Comparison of ENCODE assay signal across 9 cellular contexts in the genomic region with DNA sequence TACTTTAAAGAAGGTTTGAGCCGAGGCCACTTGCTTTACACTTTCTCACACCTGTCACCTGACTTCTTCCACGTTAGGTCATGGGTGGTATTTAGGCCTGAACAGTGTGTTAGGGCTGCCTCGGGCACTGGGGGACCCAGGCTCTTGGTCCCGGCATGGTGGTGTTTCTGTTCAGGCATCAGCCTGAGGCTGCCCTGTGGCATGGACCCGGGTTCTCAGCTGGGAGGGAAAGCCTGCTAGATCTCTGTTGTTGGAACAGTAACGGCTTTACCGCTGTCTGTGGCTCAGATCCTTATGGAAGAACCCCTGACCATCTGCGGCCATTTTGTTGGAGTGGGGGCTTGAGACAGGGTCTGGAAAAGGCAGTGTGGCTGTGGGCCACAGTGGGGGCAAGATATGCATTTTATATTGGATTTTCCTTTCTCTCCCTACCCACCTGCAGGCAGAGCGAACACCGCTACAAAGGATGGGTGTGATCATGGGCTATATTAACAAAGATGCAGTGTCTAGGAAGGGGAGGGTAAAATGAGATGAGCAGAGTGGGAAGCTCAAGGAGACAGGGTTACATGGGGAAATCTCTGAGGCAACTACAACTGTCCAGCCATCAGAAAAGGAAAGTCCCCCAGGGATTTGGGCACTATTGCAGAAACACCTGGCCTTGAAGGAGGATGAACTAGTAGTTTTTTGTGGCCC. TPM values are rescaled to one million over a fixed set of nuclear protein-coding genes. Genes with fewer than 3 reads are reported as not detected.
DNase-seq lines count a peak whose midpoint lies in the region; ATAC-seq and TF ChIP-seq lines count a peak whose summit lies in the region.
"Had no signal": no experiment of that assay in that cellular context is flagged by ENCODE, and none has a peak within 500 bp of the region (broad histone marks: within the 10 kb centered on the region; RNA-seq: fewer than 3 reads in every experiment).

No MANE protein-coding gene starts in this region.

- POLR2A ChIA-PET in WTC11 (lab: Charles Lee) = interaction anchor here (0.6 kb wide), 1 partner anchor 464 kb away, joined by 6 read pairs; no protein-coding TSS in a partner anchor

- H3K4me3 ChIP-seq in DOHH2 (ENCODE audit: low read length) (peak overlapping the region; percentile 84), lower lobe of right lung (peak overlapping the region; percentile 47)

- H3K27me3 ChIP-seq in DOHH2 (ENCODE audit: control insufficient read depth, low read length) (no peaks in the 10 kb centered on the region), lower lobe of right lung (ENCODE audit: low read depth) (peaks cover 8% of the 10 kb centered on the region)

- no peak for ATAC-seq in WTC11
- ATAC-seq in lower lobe of right lung = no peak
- ATAC-seq in HG02642 (IDR thresholded peaks at IDR 0.05; ENCODE audit: poor library complexity, unreplicated experiment) = no peak
- no peak for ATAC-seq in HG03354 (IDR thresholded peaks at IDR 0.05; ENCODE audit: poor library complexity, severe bottlenecking, unreplicated experiment)

- TF ChIP-seq CTCF in 22Rv1 (IDR thresholded peaks at IDR 0.05) (no peak), DOHH2 (IDR thresholded peaks at IDR 0.05; ENCODE audit: low read depth, low read length, poor library complexity, severe bottlenecking) (no peak), WTC11 (IDR thresholded peaks at IDR 0.05) (no peak), lower lobe of right lung (IDR thresholded peaks at IDR 0.05) (no peak)

- H3K9me3 Mint-ChIP-seq in WTC11 = no peaks in the 10 kb centered on the region

- H3K9me2 ChIP-seq in DOHH2 (replicated peaks; ENCODE audit: control insufficient read depth, low read length) = no peaks in the 10 kb centered on the region

- H3K4me3 Mint-ChIP-seq in WTC11 = peak overlapping the region; percentile 67

- peaks cover 6% of the 10 kb centered on the region for H3K4me1 Mint-ChIP-seq in WTC11

- H3K4me1 ChIP-seq in DOHH2 (ENCODE audit: control insufficient read depth, low read length) (peaks cover 56% of the 10 kb centered on the region), lower lobe of right lung (peaks cover 11% of the 10 kb centered on the region)

- H3F3A ChIP-seq in DOHH2 (ENCODE audit: control insufficient read depth, insufficient read depth) = peaks cover 8% of the 10 kb centered on the region; the same call in 1 of the 2 replicates

- no peaks in the 10 kb centered on the region for H3K36me3 ChIP-seq in DOHH2 (ENCODE audit: control insufficient read depth, low read length)
- H3K36me3 ChIP-seq in lower lobe of right lung = no peaks in the 10 kb centered on the region

- H3K36me3 Mint-ChIP-seq in WTC11 = peaks cover 10% of the 10 kb centered on the region; the same call in 1 of the 2 replicates

- H3K9me3 ChIP-seq in DOHH2 (ENCODE audit: control insufficient read depth, insufficient read depth, low read length) (peaks cover 5% of the 10 kb centered on the region; the same call in 1 of the 2 replicates), lower lobe of right lung (no peaks in the 10 kb centered on the region)

- H3K4me2 ChIP-seq in DOHH2 (ENCODE audit: low read length) = peak overlapping the region; percentile 88

- DNase-seq in WTC11 (ENCODE audit: low spot score) = no peak
- no peak for DNase-seq in lower lobe of right lung
- no peak for DNase-seq in HuH-7 (ENCODE audit: low spot score)
- DNase-seq in kidney glomerular epithelial cell (lab: John Stamatoyannopoulos, UW) = no peak

- peaks cover 20% of the 10 kb centered on the region for H3K27me3 Mint-ChIP-seq in WTC11 (ENCODE audit: low read depth)

- CTCF ChIA-PET in WTC11 (lab: Charles Lee) = interaction anchor here (0.6 to 2.5 kb wide), 9 partner anchors 10 to 454 kb away, joined by 3 to 31 read pairs (median 11); a partner anchor contains a TSS

- H3K79me2 ChIP-seq in DOHH2 (ENCODE audit: control insufficient read depth, low read length) = no peaks in the 10 kb centered on the region

- peak overlapping the region; percentile 54 for H3K27ac ChIP-seq in 22Rv1
- peak overlapping the region; percentile 51 for H3K27ac ChIP-seq in DOHH2 (ENCODE audit: low read depth, low read length)
- H3K27ac ChIP-seq in lower lobe of right lung = no peak overlapping the region
- H3K27ac ChIP-seq: HL-60 had no signal

- H4K20me1 ChIP-seq in DOHH2 (ENCODE audit: control insufficient read depth, insufficient read depth, low read depth, low read length) = no peaks in the 10 kb centered on the region

- intact Hi-C loops in lower lobe of right lung (cut with DNase I) = no loop called here

- H3K27ac Mint-ChIP-seq in WTC11 = peak overlapping the region; percentile 5; the same call in 1 of the 2 replicates

TF ChIP-seq in WTC11, 78 proteins besides CTCF, POLR2A, EP300 and RAD21:
- TF ChIP-seq, protein P1, sequence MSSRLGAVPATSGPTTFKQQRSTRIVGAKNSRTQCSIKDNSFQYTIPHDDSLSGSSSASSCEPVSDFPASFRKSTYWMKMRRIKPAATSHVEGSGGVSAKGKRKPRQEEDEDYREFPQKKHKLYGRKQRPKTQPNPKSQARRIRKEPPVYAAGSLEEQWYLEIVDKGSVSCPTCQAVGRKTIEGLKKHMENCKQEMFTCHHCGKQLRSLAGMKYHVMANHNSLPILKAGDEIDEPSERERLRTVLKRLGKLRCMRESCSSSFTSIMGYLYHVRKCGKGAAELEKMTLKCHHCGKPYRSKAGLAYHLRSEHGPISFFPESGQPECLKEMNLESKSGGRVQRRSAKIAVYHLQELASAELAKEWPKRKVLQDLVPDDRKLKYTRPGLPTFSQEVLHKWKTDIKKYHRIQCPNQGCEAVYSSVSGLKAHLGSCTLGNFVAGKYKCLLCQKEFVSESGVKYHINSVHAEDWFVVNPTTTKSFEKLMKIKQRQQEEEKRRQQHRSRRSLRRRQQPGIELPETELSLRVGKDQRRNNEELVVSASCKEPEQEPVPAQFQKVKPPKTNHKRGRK (CRISPR knock-in tag; IDR thresholded peaks at IDR 0.05; ENCODE audit: borderline replicate concordance) = no peak
- TF ChIP-seq NFYB (CRISPR knock-in tag; conservative IDR thresholded peaks at IDR 0.05; ENCODE audit: low read depth) (no peak), ATF1 (CRISPR knock-in tag; IDR thresholded peaks at IDR 0.05) (no peak), TCF7 (CRISPR knock-in tag; IDR thresholded peaks at IDR 0.05; ENCODE audit: low read depth) (no peak), SP1 (CRISPR knock-in tag; conservative IDR thresholded peaks at IDR 0.05) (no peak), SMAD4 (CRISPR knock-in tag; IDR thresholded peaks at IDR 0.05) (no peak), HMGA2 (CRISPR knock-in tag; IDR thresholded peaks at IDR 0.05) (no peak), NFATC4 (CRISPR knock-in tag; IDR thresholded peaks at IDR 0.05) (no peak), SMAD3 (CRISPR knock-in tag; IDR thresholded peaks at IDR 0.05; ENCODE audit: borderline replicate concordance) (no peak), FOXJ3 (CRISPR knock-in tag; IDR thresholded peaks at IDR 0.05; ENCODE audit: borderline replicate concordance) (no peak), JAZF1 (CRISPR knock-in tag; IDR thresholded peaks at IDR 0.05) (no peak), ZBTB21 (CRISPR knock-in tag; IDR thresholded peaks at IDR 0.05; ENCODE audit: borderline replicate concordance) (no peak), GTF2I (CRISPR knock-in tag; conservative IDR thresholded peaks at IDR 0.05) (no peak), ZNF232 (CRISPR knock-in tag; IDR thresholded peaks at IDR 0.05) (no peak)
- TF ChIP-seq, protein P2, sequence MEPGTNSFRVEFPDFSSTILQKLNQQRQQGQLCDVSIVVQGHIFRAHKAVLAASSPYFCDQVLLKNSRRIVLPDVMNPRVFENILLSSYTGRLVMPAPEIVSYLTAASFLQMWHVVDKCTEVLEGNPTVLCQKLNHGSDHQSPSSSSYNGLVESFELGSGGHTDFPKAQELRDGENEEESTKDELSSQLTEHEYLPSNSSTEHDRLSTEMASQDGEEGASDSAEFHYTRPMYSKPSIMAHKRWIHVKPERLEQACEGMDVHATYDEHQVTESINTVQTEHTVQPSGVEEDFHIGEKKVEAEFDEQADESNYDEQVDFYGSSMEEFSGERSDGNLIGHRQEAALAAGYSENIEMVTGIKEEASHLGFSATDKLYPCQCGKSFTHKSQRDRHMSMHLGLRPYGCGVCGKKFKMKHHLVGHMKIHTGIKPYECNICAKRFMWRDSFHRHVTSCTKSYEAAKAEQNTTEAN (CRISPR knock-in tag; IDR thresholded peaks at IDR 0.05) = no peak
- TF ChIP-seq, protein P3, sequence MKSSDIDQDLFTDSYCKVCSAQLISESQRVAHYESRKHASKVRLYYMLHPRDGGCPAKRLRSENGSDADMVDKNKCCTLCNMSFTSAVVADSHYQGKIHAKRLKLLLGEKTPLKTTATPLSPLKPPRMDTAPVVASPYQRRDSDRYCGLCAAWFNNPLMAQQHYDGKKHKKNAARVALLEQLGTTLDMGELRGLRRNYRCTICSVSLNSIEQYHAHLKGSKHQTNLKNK (CRISPR knock-in tag; IDR thresholded peaks at IDR 0.05) = no peak
- TF ChIP-seq, protein P4, sequence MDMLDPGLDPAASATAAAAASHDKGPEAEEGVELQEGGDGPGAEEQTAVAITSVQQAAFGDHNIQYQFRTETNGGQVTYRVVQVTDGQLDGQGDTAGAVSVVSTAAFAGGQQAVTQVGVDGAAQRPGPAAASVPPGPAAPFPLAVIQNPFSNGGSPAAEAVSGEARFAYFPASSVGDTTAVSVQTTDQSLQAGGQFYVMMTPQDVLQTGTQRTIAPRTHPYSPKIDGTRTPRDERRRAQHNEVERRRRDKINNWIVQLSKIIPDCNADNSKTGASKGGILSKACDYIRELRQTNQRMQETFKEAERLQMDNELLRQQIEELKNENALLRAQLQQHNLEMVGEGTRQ (CRISPR knock-in tag; IDR thresholded peaks at IDR 0.05) = no peak
- TF ChIP-seq, protein P5, sequence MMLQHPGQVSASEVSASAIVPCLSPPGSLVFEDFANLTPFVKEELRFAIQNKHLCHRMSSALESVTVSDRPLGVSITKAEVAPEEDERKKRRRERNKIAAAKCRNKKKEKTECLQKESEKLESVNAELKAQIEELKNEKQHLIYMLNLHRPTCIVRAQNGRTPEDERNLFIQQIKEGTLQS (CRISPR knock-in tag; conservative IDR thresholded peaks at IDR 0.05) = no peak
TF ChIP-seq in WTC11: peak in this region for 0.

RNA-seq across cellular contexts. Expression of a gene that starts 1.6 kb away (rescaled TPM):
- total RNA-seq in WTC11 (2021) = 8.2 to 10.0 TPM (median 8.7 TPM) in 3 replicates
- 4.3 TPM for total RNA-seq in lower lobe of right lung

RNA-seq across cellular contexts. Expression of a gene that starts 38.5 kb away (rescaled TPM):
- 2.0 to 2.7 TPM (median 2.5 TPM) in 3 replicates for total RNA-seq in WTC11 (2021)
- total RNA-seq in lower lobe of right lung = 3.2 TPM
